In the genomic region with DNA sequence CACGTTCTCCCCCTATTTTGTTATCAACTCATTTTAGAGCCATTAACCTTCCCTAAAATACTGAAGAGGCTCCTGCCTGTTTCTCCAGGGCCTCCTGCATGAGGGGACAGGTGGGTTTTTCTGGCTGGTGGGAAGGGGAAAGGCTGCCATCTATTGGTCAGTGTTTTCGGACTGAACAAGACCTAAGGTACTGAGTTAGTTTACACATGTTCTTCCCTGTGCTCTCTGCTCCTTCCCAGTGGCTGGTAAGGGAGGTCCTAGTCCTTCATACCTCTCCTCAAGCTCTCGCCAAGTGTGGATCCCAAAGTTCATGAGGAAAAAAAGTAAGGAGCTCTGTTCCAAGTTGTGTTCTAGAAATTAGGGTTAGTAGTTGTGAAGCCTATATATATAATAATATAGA, we compare ENCODE assay signal across 8 cellular contexts.
DNase-seq lines count a peak whose midpoint lies in the region; ATAC-seq lines count a peak whose summit lies in the region.
"Had no signal": no experiment of that assay in that cellular context is flagged by ENCODE, and none has a peak within 500 bp of the region (broad histone marks: within the 10 kb centered on the region; RNA-seq: fewer than 3 reads in every experiment).

No MANE protein-coding gene starts in this region.

- no peak overlapping the region for H2BK15ac ChIP-seq in neuronal stem cell (ENCODE audit: low read length)

- H2BK5ac ChIP-seq in neuronal stem cell (ENCODE audit: low read length), result no peak overlapping the region

- H2AFZ ChIP-seq in neuronal stem cell (ENCODE audit: low read length), result no peak overlapping the region

- WGBS in neuronal stem cell (ENCODE audit: extremely low coverage in 2 of 2, insufficient read length in 2 of 2, insufficient replicate concordance in 1 of 2), 2 donors, result no CpG with 5 or more reads among the region's 3 CpGs

- DNase-seq in NCI-H146 (lab: John Stamatoyannopoulos, UW) (peak; percentile 82), UCSD-AML1 (lab: John Stamatoyannopoulos, UW; ENCODE audit: unreplicated experiment) (peak; percentile 9), neuronal stem cell (ENCODE audit: low spot score) (peak; percentile 65), T-helper 9 cell (no peak)
- DNase-seq: heart left ventricle had no signal

- no peak overlapping the region for H3K23ac ChIP-seq in neuronal stem cell (ENCODE audit: low read depth, low read length, poor library complexity)

- no peak overlapping the region for H3K18ac ChIP-seq in neuronal stem cell (ENCODE audit: low read length)

- H2BK12ac ChIP-seq in neuronal stem cell (ENCODE audit: low read length), result no peak overlapping the region

- no peaks in the 10 kb centered on the region for H3K27me3 ChIP-seq in neuronal stem cell (ENCODE audit: control insufficient read depth in 3 of 3, insufficient read depth in 3 of 3, low read depth in 1 of 3, low read length in 3 of 3)
- H3K27me3 ChIP-seq: heart left ventricle had no signal

- H4K91ac ChIP-seq in neuronal stem cell (ENCODE audit: low read depth, low read length, poor library complexity), result no peak overlapping the region

- peak; percentile 93 for ATAC-seq in GM21360 (IDR thresholded peaks at IDR 0.05; ENCODE audit: unreplicated experiment)
- ATAC-seq in HG03460 (IDR thresholded peaks at IDR 0.05; ENCODE audit: unreplicated experiment), result no peak
- no peak for ATAC-seq in GM18907 (IDR thresholded peaks at IDR 0.05; ENCODE audit: unreplicated experiment)
- ATAC-seq: heart left ventricle had no signal

- no peak overlapping the region for H2BK120ac ChIP-seq in neuronal stem cell (ENCODE audit: low read depth, low read length)

- no peak overlapping the region for H3K4ac ChIP-seq in neuronal stem cell (ENCODE audit: low read length)

- H3K14ac ChIP-seq in neuronal stem cell (ENCODE audit: low read length), result no peak overlapping the region

- no peaks in the 10 kb centered on the region for H3K36me3 ChIP-seq in neuronal stem cell (replicated peaks in 1 of 2; ENCODE audit: control insufficient read depth in 2 of 2, insufficient read depth in 2 of 2, low read length in 2 of 2)
- H3K36me3 ChIP-seq: heart left ventricle had no signal

- no peak overlapping the region for H3K27ac ChIP-seq in neuronal stem cell (replicated peaks; ENCODE audit: low read length)
- H3K27ac ChIP-seq: heart left ventricle had no signal

- no peaks in the 10 kb centered on the region for H3K79me1 ChIP-seq in neuronal stem cell (ENCODE audit: low read depth, low read length)

- H2AK5ac ChIP-seq in neuronal stem cell (ENCODE audit: low read depth, low read length), result no peak overlapping the region

- H4K8ac ChIP-seq in neuronal stem cell (ENCODE audit: low read depth, low read length), result no peak overlapping the region

- H3K9me3 ChIP-seq in neuronal stem cell (replicated peaks in 1 of 2; ENCODE audit: control insufficient read depth in 2 of 2, insufficient read depth in 1 of 2, low read depth in 1 of 2, low read length in 2 of 2), result no peaks in the 10 kb centered on the region

- no peak overlapping the region for H3K9ac ChIP-seq in neuronal stem cell (ENCODE audit: low read depth, low read length, poor library complexity)

- H3K4me2 ChIP-seq in neuronal stem cell (ENCODE audit: insufficient read depth, low read length, poor library complexity, severe bottlenecking), result no peak overlapping the region

- H3K4me3 ChIP-seq in neuronal stem cell (ENCODE audit: low read length in 2 of 2), result no peak overlapping the region
- H3K4me3 ChIP-seq: heart left ventricle had no signal

- H3K4me1 ChIP-seq in neuronal stem cell (ENCODE audit: control insufficient read depth in 2 of 2, insufficient read depth in 1 of 2, low read depth in 1 of 2, low read length in 2 of 2), result no peaks in the 10 kb centered on the region
- H3K4me1 ChIP-seq: heart left ventricle had no signal
